ENCODE assay signal across 38 cellular contexts in the genomic region with DNA sequence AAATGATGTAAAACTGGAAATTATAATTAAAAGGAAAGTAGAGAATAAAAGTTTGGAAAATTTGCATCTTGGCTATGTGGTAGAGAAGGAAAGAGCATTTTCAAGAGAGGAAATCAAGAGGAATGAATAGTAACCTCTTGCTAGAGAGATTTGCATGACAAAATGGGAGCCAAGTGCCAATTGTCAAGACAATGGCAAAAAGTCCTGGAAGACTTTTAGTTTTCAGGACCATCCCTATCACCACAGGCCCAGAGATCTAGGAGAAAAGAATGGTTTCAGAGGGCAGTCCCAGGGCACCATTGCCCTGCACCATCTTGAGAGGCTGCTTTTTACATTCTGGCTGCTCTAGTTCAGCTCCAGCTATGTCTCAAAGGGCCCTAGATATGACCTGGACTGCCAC.
"Had no signal": no experiment of that assay in that cellular context is flagged by ENCODE, and none has a peak within 500 bp of the region (broad histone marks: within the 10 kb centered on the region; RNA-seq: fewer than 3 reads in every experiment).

No MANE protein-coding gene starts in this region.

- H3K9me3 Mint-ChIP-seq: activated CD4-positive, alpha-beta T cell treated with anti-CD3 and anti-CD28 coated beads, Interleukin-2, amount 10 ng/mL, durations not matched to agents 24 days and 14 days; activated naive CD4-positive, alpha-beta T cell treated with anti-CD3 and anti-CD28 coated beads, Interleukin-2, amount 50 U/mL, for 24 hours; activated naive CD8-positive, alpha-beta T cell treated with anti-CD3 and anti-CD28 coated beads for 36 hours; activated naive CD8-positive, alpha-beta T cell treated with anti-CD3 and anti-CD28 coated beads, Interleukin-2, amount 50 U/mL, for 24 hours; activated T-helper 1 cell treated with anti-CD3 and anti-CD28 coated beads, Interleukin-12 subunit alpha, Interleukin-12 subunit beta, Interleukin-2, Interleukin-4 antibody, amounts not matched to agents 30 ng/mL and 10 ng/mL and 1 ng/mL, durations not matched to agents 14 hours and 24 hours and 36 hours had no signal

- DNase-seq: activated CD4-positive, alpha-beta memory T cell treated with anti-CD3 and anti-CD28 coated beads for 36 hours; activated CD4-positive, alpha-beta T cell treated with anti-CD3 and anti-CD28 coated beads for 36 hours; activated CD4-positive, alpha-beta T cell treated with anti-CD3 and anti-CD28 coated beads, Interleukin-2, amount 10 ng/mL, durations not matched to agents 24 days and 14 days; activated CD4-positive, CD25-positive, alpha-beta regulatory T cell; activated CD4-positive, CD25-positive, alpha-beta regulatory T cell treated with anti-CD3 and anti-CD28 coated beads, Interleukin-2, amount 50 U/mL, for 72 hours; activated CD8-positive, alpha-beta memory T cell treated with anti-CD3 and anti-CD28 coated beads, Interleukin-2, amount 10 ng/mL, durations not matched to agents 7 days and 5 days; activated CD8-positive, alpha-beta memory T cell treated with anti-CD3 and anti-CD28 coated beads, Interleukin-2, amount 50 U/mL, for 4 hours; activated CD8-positive, alpha-beta T cell treated with anti-CD3 and anti-CD28 coated beads, Interleukin-2, amount 10 ng/mL, durations not matched to agents 7 days and 5 days; activated effector memory CD4-positive, alpha-beta T cell treated with anti-CD3 and anti-CD28 coated beads, Interleukin-2, amount 50 U/mL, for 16 hours; activated naive CD4-positive, alpha-beta T cell treated with anti-CD3 and anti-CD28 coated beads for 36 hours; activated naive CD8-positive, alpha-beta T cell treated with anti-CD3 and anti-CD28 coated beads for 36 hours; activated naive CD8-positive, alpha-beta T cell treated with anti-CD3 and anti-CD28 coated beads, Interleukin-2, amount 50 U/mL, for 24 hours; activated T-cell treated with anti-CD3 and anti-CD28 coated beads, Interleukin-2, amount 50 U/mL, for 1 hour; activated T-cell treated with anti-CD3 and anti-CD28 coated beads, Interleukin-2, amount 50 U/mL, for 48 hours; adrenal gland; amygdala; aorta; body of pancreas; central memory CD4-positive, alpha-beta T cell; cerebellar nuclear complex; colonic mucosa; dorsolateral prefrontal cortex; effector memory CD4-positive, alpha-beta T cell; endodermal cell; foreskin fibroblast; glutamatergic neuron; T-helper 1 cell; T-helper 17 cell; T1000; WERI-Rb-1 had no signal

- H3K27me3 Mint-ChIP-seq: activated CD4-positive, alpha-beta memory T cell treated with anti-CD3 and anti-CD28 coated beads for 36 hours; activated CD4-positive, alpha-beta T cell treated with anti-CD3 and anti-CD28 coated beads for 36 hours; activated CD4-positive, alpha-beta T cell treated with anti-CD3 and anti-CD28 coated beads, Interleukin-2, amount 10 ng/mL, durations not matched to agents 24 days and 14 days; activated CD8-positive, alpha-beta memory T cell treated with anti-CD3 and anti-CD28 coated beads, Interleukin-2, amount 10 ng/mL, durations not matched to agents 7 days and 5 days; activated naive CD4-positive, alpha-beta T cell treated with anti-CD3 and anti-CD28 coated beads, Interleukin-2, amount 50 U/mL, for 24 hours; activated naive CD8-positive, alpha-beta T cell treated with anti-CD3 and anti-CD28 coated beads for 36 hours; activated naive CD8-positive, alpha-beta T cell treated with anti-CD3 and anti-CD28 coated beads, Interleukin-2, amount 50 U/mL, for 24 hours; dendritic cell treated with granulocyte-macrophage colony-stimulating factor and Interleukin-4, amounts not matched to agents 40 ng/mL and 50 ng/mL, for 4 days; T-helper 17 cell had no signal

- H3K4me1 ChIP-seq: adrenal gland, body of pancreas, colonic mucosa, heart left ventricle had no signal

- FAIRE-seq: frontal cortex had no signal

- H3K36me3 Mint-ChIP-seq: activated CD4-positive, alpha-beta memory T cell treated with anti-CD3 and anti-CD28 coated beads for 36 hours; activated CD8-positive, alpha-beta memory T cell treated with anti-CD3 and anti-CD28 coated beads, Interleukin-2, amount 10 ng/mL, durations not matched to agents 7 days and 5 days; activated naive CD4-positive, alpha-beta T cell treated with anti-CD3 and anti-CD28 coated beads, Interleukin-2, amount 50 U/mL, for 24 hours; activated naive CD8-positive, alpha-beta T cell treated with anti-CD3 and anti-CD28 coated beads for 36 hours had no signal

- H3K36me3 ChIP-seq: adrenal gland, colonic mucosa, heart left ventricle, WERI-Rb-1 had no signal

- H3K4me1 Mint-ChIP-seq: activated CD4-positive, alpha-beta T cell treated with anti-CD3 and anti-CD28 coated beads for 36 hours; activated CD4-positive, alpha-beta T cell treated with anti-CD3 and anti-CD28 coated beads, Interleukin-2, amount 10 ng/mL, durations not matched to agents 24 days and 14 days; activated CD8-positive, alpha-beta memory T cell treated with anti-CD3 and anti-CD28 coated beads, Interleukin-2, amount 10 ng/mL, durations not matched to agents 7 days and 5 days; activated naive CD4-positive, alpha-beta T cell treated with anti-CD3 and anti-CD28 coated beads, Interleukin-2, amount 50 U/mL, for 24 hours; activated naive CD8-positive, alpha-beta T cell treated with anti-CD3 and anti-CD28 coated beads for 36 hours; activated naive CD8-positive, alpha-beta T cell treated with anti-CD3 and anti-CD28 coated beads, Interleukin-2, amount 50 U/mL, for 24 hours; T-helper 17 cell had no signal

- H3K27ac Mint-ChIP-seq: activated CD4-positive, alpha-beta memory T cell treated with anti-CD3 and anti-CD28 coated beads for 36 hours; activated CD4-positive, alpha-beta T cell treated with anti-CD3 and anti-CD28 coated beads for 36 hours; activated CD4-positive, alpha-beta T cell treated with anti-CD3 and anti-CD28 coated beads, Interleukin-2, amount 10 ng/mL, durations not matched to agents 24 days and 14 days; activated CD8-positive, alpha-beta memory T cell treated with anti-CD3 and anti-CD28 coated beads, Interleukin-2, amount 10 ng/mL, durations not matched to agents 7 days and 5 days; activated CD8-positive, alpha-beta T cell treated with anti-CD3 and anti-CD28 coated beads, Interleukin-2, amount 10 ng/mL, durations not matched to agents 7 days and 5 days; activated naive CD4-positive, alpha-beta T cell treated with anti-CD3 and anti-CD28 coated beads for 36 hours; activated naive CD4-positive, alpha-beta T cell treated with anti-CD3 and anti-CD28 coated beads, Interleukin-2, amount 50 U/mL, for 24 hours; activated naive CD8-positive, alpha-beta T cell treated with anti-CD3 and anti-CD28 coated beads for 36 hours; activated naive CD8-positive, alpha-beta T cell treated with anti-CD3 and anti-CD28 coated beads, Interleukin-2, amount 50 U/mL, for 24 hours; activated T-helper 1 cell treated with anti-CD3 and anti-CD28 coated beads, Interleukin-12 subunit alpha, Interleukin-12 subunit beta, Interleukin-2, Interleukin-4 antibody, amounts not matched to agents 30 ng/mL and 10 ng/mL and 1 ng/mL, durations not matched to agents 14 hours and 24 hours and 36 hours; activated T-helper 2 cell treated with anti-CD3 and anti-CD28 coated beads, Interferon-gamma antibody, Interleukin-2, Interleukin-4, amounts not matched to agents 10 μg/mL and 5 μg/mL and 100 μg/mL, durations not matched to agents 14 hours and 24 hours and 36 hours; dendritic cell treated with granulocyte-macrophage colony-stimulating factor and Interleukin-4, amounts not matched to agents 40 ng/mL and 50 ng/mL, for 4 days; endodermal cell; T-helper 17 cell; T-helper 2 cell treated with Interferon-gamma antibody and Interleukin-4, amounts not matched to agents 5 μg/mL and 100 μg/mL, for 36 hours had no signal

- H3K4me3 Mint-ChIP-seq: activated CD4-positive, alpha-beta memory T cell treated with anti-CD3 and anti-CD28 coated beads for 36 hours; activated CD4-positive, alpha-beta T cell treated with anti-CD3 and anti-CD28 coated beads for 36 hours; activated CD4-positive, alpha-beta T cell treated with anti-CD3 and anti-CD28 coated beads, Interleukin-2, amount 10 ng/mL, durations not matched to agents 24 days and 14 days; activated CD8-positive, alpha-beta memory T cell treated with anti-CD3 and anti-CD28 coated beads, Interleukin-2, amount 10 ng/mL, durations not matched to agents 7 days and 5 days; activated CD8-positive, alpha-beta T cell treated with anti-CD3 and anti-CD28 coated beads, Interleukin-2, amount 10 ng/mL, durations not matched to agents 7 days and 5 days; activated naive CD4-positive, alpha-beta T cell treated with anti-CD3 and anti-CD28 coated beads for 36 hours; activated naive CD4-positive, alpha-beta T cell treated with anti-CD3 and anti-CD28 coated beads, Interleukin-2, amount 50 U/mL, for 24 hours; activated naive CD8-positive, alpha-beta T cell treated with anti-CD3 and anti-CD28 coated beads for 36 hours; activated naive CD8-positive, alpha-beta T cell treated with anti-CD3 and anti-CD28 coated beads, Interleukin-2, amount 50 U/mL, for 24 hours; activated T-helper 1 cell treated with anti-CD3 and anti-CD28 coated beads, Interleukin-12 subunit alpha, Interleukin-12 subunit beta, Interleukin-2, Interleukin-4 antibody, amounts not matched to agents 30 ng/mL and 10 ng/mL and 1 ng/mL, durations not matched to agents 14 hours and 24 hours and 36 hours; dendritic cell treated with granulocyte-macrophage colony-stimulating factor and Interleukin-4, amounts not matched to agents 40 ng/mL and 50 ng/mL, for 4 days; endodermal cell; T-helper 17 cell; T-helper 2 cell treated with Interferon-gamma antibody and Interleukin-4, amounts not matched to agents 5 μg/mL and 100 μg/mL, for 36 hours had no signal

- H3K27me3 ChIP-seq: adrenal gland, body of pancreas, colonic mucosa, dorsolateral prefrontal cortex, heart left ventricle had no signal

- H3K9me3 ChIP-seq: adrenal gland, body of pancreas, colonic mucosa had no signal

- ATAC-seq: activated CD4-positive, alpha-beta T cell treated with anti-CD3 and anti-CD28 coated beads for 36 hours; activated CD8-positive, alpha-beta memory T cell treated with anti-CD3 and anti-CD28 coated beads, Interleukin-2, amount 10 ng/mL, durations not matched to agents 7 days and 5 days; activated CD8-positive, alpha-beta T cell treated with anti-CD3 and anti-CD28 coated beads, Interleukin-2, amount 10 ng/mL, durations not matched to agents 7 days and 5 days; activated naive CD8-positive, alpha-beta T cell treated with anti-CD3 and anti-CD28 coated beads, Interleukin-2, amount 50 U/mL, for 24 hours; body of pancreas; esophagus mucosa; T-helper 17 cell had no signal

- H3K27ac ChIP-seq: adrenal gland, body of pancreas, colonic mucosa, dorsolateral prefrontal cortex, heart left ventricle, WERI-Rb-1 had no signal

- H3K4me3 ChIP-seq: adrenal gland, body of pancreas, colonic mucosa, dorsolateral prefrontal cortex, heart left ventricle had no signal
